ENCODE assay signal across 8 cellular contexts in the genomic region with DNA sequence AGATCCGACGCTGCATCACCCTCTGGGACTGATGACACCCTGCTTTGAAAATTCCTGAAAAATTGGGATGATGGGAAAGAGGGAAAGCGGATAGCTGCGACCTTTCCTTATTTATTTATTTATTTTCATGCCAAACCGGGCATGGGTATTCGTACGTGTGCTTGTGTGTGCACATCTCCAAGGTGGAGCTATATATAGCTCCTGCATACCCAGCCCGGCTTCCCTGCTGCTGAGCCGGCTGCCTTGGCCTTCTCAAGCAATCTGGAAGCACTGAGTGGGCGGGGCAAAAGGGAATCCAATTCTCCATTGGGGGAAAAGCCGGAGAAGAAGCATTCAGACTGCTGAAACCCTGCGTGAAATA. TPM values are rescaled to one million over a fixed set of nuclear protein-coding genes. Genes with fewer than 3 reads are reported as not detected.
A peak's percentile ranks its signal among the peaks of the same experiment; 100 is the strongest.
DNase-seq lines count a peak whose midpoint lies in the region; ATAC-seq and TF ChIP-seq lines count a peak whose summit lies in the region.

No MANE protein-coding gene starts in this region.

- H3K4me3 ChIP-seq in HUES64 (ENCODE audit: low read length) (peak overlapping the region; percentile 68), stomach (peak overlapping the region; percentile 49 to 82 (median 58))

- TF ChIP-seq POLR2A in stomach (IDR thresholded peaks at IDR 0.05), result no peak

- H3K36me3 ChIP-seq in HUES64 (ENCODE audit: insufficient read depth, low read length) (no peaks in the 10 kb centered on the region), stomach (no peaks in the 10 kb centered on the region)

- TF ChIP-seq CTCF in stomach (IDR thresholded peaks at IDR 0.05), result no peak

- DNase-seq in anterior cingulate cortex (lab: John Stamatoyannopoulos, UW) (peak in 52 of 58 donors; percentile 1 to 76 (median 44)), islet precursor cell (peak; percentile 80), stomach (no peak), hepatic stellate cell (ENCODE audit: low spot score) (no peak)
- DNase-seq in stimulated activated CD4-positive, alpha-beta T cell treated with anti-CD3 and anti-CD28 coated beads, Interleukin-15, amount 100 ng/mL, for 24 hours, result no peak
- no peak for DNase-seq in activated CD8-positive, alpha-beta memory T cell treated with anti-CD3 and anti-CD28 coated beads, Interleukin-2, amount 50 U/mL, for 4 hours

- intact Hi-C loops in stomach (cut with DNase I; ENCODE audit: low total_unique reads), result no loop called here

- no peak for ATAC-seq in esophagus mucosa

- no peak for TF ChIP-seq EP300 in stomach (IDR thresholded peaks at IDR 0.05)

- no peak overlapping the region for H3K27ac ChIP-seq in HUES64 (ENCODE audit: low read depth, low read length)
- peak overlapping the region in 1 of 5 donors; percentile 57 for H3K27ac ChIP-seq in stomach

- WGBS in HUES64, result 5% methylated on average over 11 of the region's 12 CpGs
- WGBS in stomach, 5 donors, result 8 to 14% (median 13%) methylated on average over 12 of the region's 12 CpGs

- H3K27me3 ChIP-seq in HUES64 (ENCODE audit: insufficient read depth, low read length) (peaks cover 33% of the 10 kb centered on the region), stomach (peaks cover 0 to 33% (median 19%) of the 10 kb centered on the region in 3 donors)

- H3K4me1 ChIP-seq in HUES64 (ENCODE audit: insufficient read depth, low read length) (no peaks in the 10 kb centered on the region; the same call in 1 of the 2 replicates), stomach (peaks cover 0 to 28% (median 16%) of the 10 kb centered on the region in 4 donors)

- no peak overlapping the region for H3K9ac ChIP-seq in HUES64 (ENCODE audit: low read depth, low read length)

- no peaks in the 10 kb centered on the region for H3K9me3 ChIP-seq in HUES64 (ENCODE audit: insufficient read depth, low read depth, low read length)
- H3K9me3 ChIP-seq in stomach, result peaks cover 0 to 6% (median 0%) of the 10 kb centered on the region in 4 donors

RNA-seq across cellular contexts. Expression of gene CNTN1, which starts 1.2 kb away (rescaled TPM):
- 2.2 TPM for polyA plus RNA-seq in HUES64 (2013, experiment 1 of 2)
- polyA plus RNA-seq in HUES64 (2013, experiment 2 of 2), result 2.3 TPM
- 10 to 100 TPM in 4 of 5 donors, 1 to 10 TPM in 1; 1.2 to 68.3 (median 28.6) TPM for total RNA-seq in stomach
- polyA plus RNA-seq in stomach, result 1 to 10 TPM in 2 of 3 donors, under 1 TPM in 1; 0.68 to 1.7 (median 1.6) TPM
- 9.8 TPM for total RNA-seq in esophagus mucosa

Comparison
In these comparisons a context has a peak if more than half of its experiments do, and no peak if none do; other contexts are left out.
1. DNase-seq: peak in anterior cingulate cortex (52 of 58) and islet precursor cell (single experiment); none in stomach (single experiment), stimulated activated CD4-positive, alpha-beta T cell treated with anti-CD3 and anti-CD28 coated beads, Interleukin-15, amount 100 ng/mL, for 24 hours (single experiment), hepatic stellate cell (single experiment) and activated CD8-positive, alpha-beta memory T cell treated with anti-CD3 and anti-CD28 coated beads, Interleukin-2, amount 50 U/mL, for 4 hours (single experiment).